ENCODE assay signal across 26 cellular contexts in the genomic region with DNA sequence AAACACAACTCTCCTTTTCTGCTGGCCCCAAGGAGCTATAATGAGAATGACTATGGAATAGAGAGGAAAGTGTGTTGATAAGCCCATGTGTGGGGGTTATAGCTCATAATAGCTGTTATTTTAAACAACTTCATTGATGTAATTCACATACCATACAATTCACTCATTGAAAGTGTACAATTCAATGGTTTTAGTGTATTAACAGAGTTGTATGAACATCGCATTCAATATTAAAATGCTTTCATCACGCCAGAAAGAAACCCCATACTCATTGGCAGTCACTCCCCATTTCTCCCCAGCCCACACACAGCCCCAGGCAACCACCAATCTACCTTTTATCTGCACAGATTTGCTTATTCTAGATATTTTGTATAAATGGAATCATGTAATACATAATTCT.
"Had no signal": no experiment of that assay in that cellular context is flagged by ENCODE, and none has a peak within 500 bp of the region (broad histone marks: within the 10 kb centered on the region; RNA-seq: fewer than 3 reads in every experiment).

No MANE protein-coding gene starts in this region.

- H3K4me2 ChIP-seq: smooth muscle cell had no signal

- FAIRE-seq: astrocyte had no signal

- H2AFZ ChIP-seq: parathyroid adenoma had no signal

- DNase-seq: activated CD4-positive, alpha-beta memory T cell treated with anti-CD3 and anti-CD28 coated beads for 36 hours; activated CD4-positive, alpha-beta T cell treated with anti-CD3 and anti-CD28 coated beads, Interleukin-2, amount 10 ng/mL, durations not matched to agents 24 days and 14 days; activated CD4-positive, CD25-positive, alpha-beta regulatory T cell treated with anti-CD3 and anti-CD28 coated beads, Interleukin-2, amount 50 U/mL, for 72 hours; activated CD8-positive, alpha-beta memory T cell treated with anti-CD3 and anti-CD28 coated beads, Interleukin-2, amount 50 U/mL, for 4 hours; activated effector memory CD4-positive, alpha-beta T cell treated with anti-CD3 and anti-CD28 coated beads, Interleukin-2, amount 50 U/mL, for 16 hours; activated naive CD4-positive, alpha-beta T cell treated with anti-CD3 and anti-CD28 coated beads, Interleukin-2, amount 50 U/mL, for 16 hours; activated T-cell treated with anti-CD3 and anti-CD28 coated beads, Interleukin-2, amount 50 U/mL, for 1 hour; amniotic stem cell; brain microvascular endothelial cell; caudate nucleus; cortex of kidney; effector memory CD8-positive, alpha-beta T cell; heart left ventricle; hypothalamus; left ventricle myocardium inferior; stimulated activated CD4-positive, alpha-beta T cell treated with anti-CD3 and anti-CD28 coated beads, Interleukin-1b, Interleukin-23, amount 100 ng/mL, for 48 hours; stimulated activated CD4-positive, alpha-beta T cell treated with anti-CD3 and anti-CD28 coated beads, Interleukin-4, amount 100 ng/mL, for 4 hours; stimulated activated CD8-positive, alpha-beta memory T cell treated with anti-CD3 and anti-CD28 coated beads, Interleukin-4, amount 100 ng/mL, for 48 hours; stimulated activated naive CD8-positive, alpha-beta T cell treated with anti-CD3 and anti-CD28 coated beads, Interleukin-15, amount 100 ng/mL, for 72 hours; T-helper 2 cell had no signal

- H3K36me3 ChIP-seq: brain microvascular endothelial cell, heart left ventricle, left ventricle myocardium inferior, right atrium auricular region, tibial nerve had no signal

- H3K79me2 ChIP-seq: parathyroid adenoma had no signal

- H3K4me1 ChIP-seq: parathyroid adenoma, right atrium auricular region had no signal

- H3K27me3 ChIP-seq: brain microvascular endothelial cell, right atrium auricular region, tibial nerve had no signal

- H3K27ac ChIP-seq: brain microvascular endothelial cell, heart left ventricle, left ventricle myocardium inferior, parathyroid adenoma, right atrium auricular region had no signal

- H3K9ac ChIP-seq: parathyroid adenoma had no signal

- H3K4me3 ChIP-seq: heart left ventricle, left ventricle myocardium inferior, right atrium auricular region, smooth muscle cell, tibial nerve had no signal

- ATAC-seq: effector memory CD8-positive, alpha-beta T cell; heart left ventricle; stimulated activated memory B cell treated with anti-CD40 and anti-IgM and Interleukin-4, amounts not matched to agents 10 μg/mL and 1 μg/mL and 100 μg/mL, for 72 hours; stimulated activated naive CD8-positive, alpha-beta T cell treated with anti-CD3 and anti-CD28 coated beads, Interleukin-15, amount 100 ng/mL, for 72 hours had no signal
